In genomic region chr2:207162319-207162718, GRCh38 we compare ENCODE assay signal across 8 cellular contexts. TPM values are rescaled to one million over a fixed set of nuclear protein-coding genes. Genes with fewer than 3 reads are reported as not detected.
A peak's percentile ranks its signal among the peaks of the same experiment; 100 is the strongest.
DNase-seq lines count a peak whose midpoint lies in the region; ATAC-seq and TF ChIP-seq lines count a peak whose summit lies in the region.

No MANE protein-coding gene starts in this region.

- no peak overlapping the region for H4K12ac ChIP-seq in trophoblast cell (ENCODE audit: low read depth, low read length)

- peak overlapping the region; percentile 58 for H3K4ac ChIP-seq in trophoblast cell (ENCODE audit: low read depth, low read length)

- H2BK120ac ChIP-seq in trophoblast cell (ENCODE audit: insufficient read depth, low read length, poor library complexity) = no peak overlapping the region

- peak overlapping the region; percentile 69 to 99 (median 98) for H3K4me3 Mint-ChIP-seq in CD4-positive, CD25-positive, alpha-beta regulatory T cell

- TF ChIP-seq CTCF in PC-9 (conservative IDR thresholded peaks at IDR 0.05) (no peak), epithelial cell of proximal tubule (conservative IDR thresholded peaks at IDR 0.05; ENCODE audit: low read depth, low read length) (no peak)

- peaks cover 22% of the 10 kb centered on the region for H3K4me1 ChIP-seq in CD4-positive, CD25-positive, alpha-beta regulatory T cell (ENCODE audit: control insufficient read depth, insufficient read depth, low read length, poor library complexity, severe bottlenecking)
- H3K4me1 ChIP-seq in PC-9 (replicated peaks; ENCODE audit: insufficient read depth) (peaks cover 23% of the 10 kb centered on the region), trophoblast cell (ENCODE audit: control insufficient read depth in 1 of 2, insufficient read depth in 2 of 2, low read length in 2 of 2) (peaks cover 7 to 10% of the 10 kb centered on the region in 2 experiments)

- H3K79me1 ChIP-seq in trophoblast cell (ENCODE audit: low read length) = peaks cover 31% of the 10 kb centered on the region

- no peaks in the 10 kb centered on the region for H3K36me3 ChIP-seq in CD4-positive, CD25-positive, alpha-beta regulatory T cell (ENCODE audit: control insufficient read depth, insufficient read depth, low read length)
- H3K36me3 ChIP-seq in PC-9 (ENCODE audit: low read depth) (no peaks in the 10 kb centered on the region), trophoblast cell (ENCODE audit: control insufficient read depth in 1 of 2, insufficient read depth in 2 of 2, low read length in 2 of 2) (no peaks in the 10 kb centered on the region)

- peaks cover 13 to 78% (median 35%) of the 10 kb centered on the region in 4 donors for H3K4me1 Mint-ChIP-seq in CD4-positive, CD25-positive, alpha-beta regulatory T cell

- H2BK12ac ChIP-seq in trophoblast cell (ENCODE audit: low read length) = no peak overlapping the region

- peak overlapping the region; percentile 92 for H3K4me2 ChIP-seq in PC-9
- peak overlapping the region; percentile 31 for H3K4me2 ChIP-seq in trophoblast cell (ENCODE audit: low read length)

- no peaks in the 10 kb centered on the region for H3K9me2 ChIP-seq in PC-9 (ENCODE audit: insufficient read depth)

- H3K79me2 ChIP-seq in PC-9 (ENCODE audit: low read depth) (peaks cover 68% of the 10 kb centered on the region), trophoblast cell (ENCODE audit: control insufficient read depth, insufficient read depth, low read length, poor library complexity) (peaks cover 16% of the 10 kb centered on the region)

- POLR2A ChIA-PET in PC-9 (lab: Charles Lee; ENCODE audit: unreplicated experiment) = no interaction called here

- H4K91ac ChIP-seq in trophoblast cell (ENCODE audit: low read depth, low read length) = no peak overlapping the region

- no peak overlapping the region for H3K23ac ChIP-seq in trophoblast cell (ENCODE audit: low read length)

- intact Hi-C loops in PC-9 (cut with micrococcal nuclease; ENCODE audit: unreplicated experiment) = no loop called here

- no peak overlapping the region for H2BK5ac ChIP-seq in trophoblast cell (ENCODE audit: low read depth, low read length, poor library complexity)

- H3K27me3 Mint-ChIP-seq in CD4-positive, CD25-positive, alpha-beta regulatory T cell = peaks cover 6% of the 10 kb centered on the region

- no peak for DNase-seq in CD4-positive, CD25-positive, alpha-beta regulatory T cell
- DNase-seq in PC-9 (no peak), epithelial cell of proximal tubule (ENCODE audit: low read depth) (no peak), trophoblast cell (no peak)
- no peak for DNase-seq in activated CD8-positive, alpha-beta memory T cell treated with anti-CD3 and anti-CD28 coated beads, Interleukin-2, amount 50 U/mL, for 4 hours
- no peak for DNase-seq in NK-92 treated with Interleukin-12 subunit alpha and Interleukin-12 subunit beta, amount 100 ng/mL, for 24 hours (lab: John Stamatoyannopoulos, UW)

- no peak overlapping the region for H3K9ac ChIP-seq in trophoblast cell (ENCODE audit: low read length)

- H3K9me3 Mint-ChIP-seq in CD4-positive, CD25-positive, alpha-beta regulatory T cell = no peaks in the 10 kb centered on the region

- H3K18ac ChIP-seq in trophoblast cell (ENCODE audit: low read length) = no peak overlapping the region

- peaks cover 5% of the 10 kb centered on the region for H3K36me3 Mint-ChIP-seq in CD4-positive, CD25-positive, alpha-beta regulatory T cell

- no CpG with 5 or more reads among the region's 8 CpGs for WGBS in trophoblast cell (ENCODE audit: extremely low coverage, insufficient coverage, insufficient read length)

- no peaks in the 10 kb centered on the region for H4K20me1 ChIP-seq in PC-9 (ENCODE audit: insufficient read depth)

- no peak overlapping the region for H4K8ac ChIP-seq in trophoblast cell (ENCODE audit: low read depth, low read length)

- CTCF ChIA-PET in PC-9 (lab: Charles Lee) = interaction anchor here (0.6 kb wide), 1 partner anchor 41 kb away, joined by 3 read pairs; no protein-coding TSS in a partner anchor

- H3K4me3 ChIP-seq in CD4-positive, CD25-positive, alpha-beta regulatory T cell (ENCODE audit: low read depth, low read length) = peak overlapping the region; percentile 96
- H3K4me3 ChIP-seq in PC-9 (no peak overlapping the region; the same call in 1 of the 2 replicates), epithelial cell of proximal tubule (ENCODE audit: low read depth, low read length) (peak overlapping the region; percentile 82), trophoblast cell (ENCODE audit: low read depth, low read length) (no peak overlapping the region)

- no TSS peak for BruUV-seq in PC-9 (replicated peaks; lab: Mats Ljungman, UMichigan)

- no peak overlapping the region for H3K27ac ChIP-seq in CD4-positive, CD25-positive, alpha-beta regulatory T cell (ENCODE audit: insufficient read depth, low read length, poor library complexity, severe bottlenecking)
- H3K27ac ChIP-seq in PC-9 (peak overlapping the region; percentile 84; the same call in 1 of the 2 replicates), trophoblast cell (ENCODE audit: low read depth, low read length) (no peak overlapping the region)

- H3K9me3 ChIP-seq in CD4-positive, CD25-positive, alpha-beta regulatory T cell (ENCODE audit: control insufficient read depth in 2 of 2, low read length in 2 of 2) = no peaks in the 10 kb centered on the region
- H3K9me3 ChIP-seq in PC-9 (ENCODE audit: insufficient read depth, low read depth) (no peaks in the 10 kb centered on the region), trophoblast cell (ENCODE audit: insufficient read depth, low read depth, low read length) (no peaks in the 10 kb centered on the region)

- ATAC-seq in CD4-positive, CD25-positive, alpha-beta regulatory T cell (ENCODE audit: low read depth in 2 of 2) = no peak
- ATAC-seq in GM19463 (IDR thresholded peaks at IDR 0.05; ENCODE audit: unreplicated experiment) (no peak), GM19351 (IDR thresholded peaks at IDR 0.05; ENCODE audit: unreplicated experiment) (no peak)

- H2AFZ ChIP-seq in PC-9 (no peak overlapping the region), trophoblast cell (ENCODE audit: insufficient read depth, low read length, poor library complexity) (no peak overlapping the region)

- peaks cover 5% of the 10 kb centered on the region for H3K27me3 ChIP-seq in CD4-positive, CD25-positive, alpha-beta regulatory T cell (ENCODE audit: control insufficient read depth, insufficient read depth, low read length)
- H3K27me3 ChIP-seq in PC-9 (ENCODE audit: insufficient read depth, low read depth) (no peaks in the 10 kb centered on the region), trophoblast cell (ENCODE audit: insufficient read depth, low read length) (no peaks in the 10 kb centered on the region)

- no peak overlapping the region for H2AK5ac ChIP-seq in trophoblast cell (ENCODE audit: low read length)

- H3F3A ChIP-seq in PC-9 (ENCODE audit: insufficient read depth, low read depth) = peaks cover 21% of the 10 kb centered on the region; the same call in 1 of the 2 replicates

- no peak overlapping the region for H3K14ac ChIP-seq in trophoblast cell (ENCODE audit: low read length)

- peak overlapping the region in 2 of 3 donors; percentile 40 to 99 for H3K27ac Mint-ChIP-seq in CD4-positive, CD25-positive, alpha-beta regulatory T cell

RNA-seq across cellular contexts. Expression of gene KLF7, which starts 3.4 kb away (rescaled TPM):
- total RNA-seq in CD4-positive, CD25-positive, alpha-beta regulatory T cell = 64.3 TPM
- polyA plus RNA-seq in CD4-positive, CD25-positive, alpha-beta regulatory T cell = 10 to 100 TPM in 1 of 4 donors, 1 to 10 TPM in 3; 5.9 to 10.7 (median 8.8) TPM
- total RNA-seq in PC-9 (2021) (12.5 and 20.0 TPM in 2 replicates), epithelial cell of proximal tubule (14.6 and 22.2 TPM in 2 replicates)
- 9.9 and 12.7 TPM in 2 replicates for polyA plus RNA-seq in trophoblast cell (2013)

Comparison
In these comparisons a context has a peak if more than half of its experiments do, and no peak if none do; other contexts are left out.
1. H3K4me3 ChIP-seq: peak in CD4-positive, CD25-positive, alpha-beta regulatory T cell (single experiment) and epithelial cell of proximal tubule (single experiment); none in PC-9 (single experiment) and trophoblast cell (single experiment).